Comparison of ENCODE assay signal across 18 cellular contexts in genomic region chr10:4266387-4267083, GRCh38.
DNase-seq lines count a peak whose midpoint lies in the region; ATAC-seq, FAIRE-seq and TF ChIP-seq lines count a peak whose summit lies in the region.
"Had no signal": no experiment of that assay in that cellular context is flagged by ENCODE, and none has a peak within 500 bp of the region (broad histone marks: within the 10 kb centered on the region; RNA-seq: fewer than 3 reads in every experiment).

No MANE protein-coding gene starts in this region.

- TF ChIP-seq CTCF in NB4 (IDR thresholded peaks at IDR 0.05; ENCODE audit: low read depth, low read length) (no peak), heart right ventricle (IDR thresholded peaks at IDR 0.05) (no peak), kidney (IDR thresholded peaks at IDR 0.05; ENCODE audit: borderline replicate concordance, extremely low read depth, insufficient read depth) (no peak)

- H3K4me3 ChIP-seq in NB4 (ENCODE audit: low read depth, low read length) = no peak overlapping the region
- no peak overlapping the region for H3K4me3 ChIP-seq in heart right ventricle
- H3K4me3 ChIP-seq in skeletal muscle satellite cell (ENCODE audit: low read length) = no peak overlapping the region
- H3K4me3 ChIP-seq in kidney (ENCODE audit: low read length in 2 of 2) = no peak overlapping the region
- H3K4me3 ChIP-seq: neural progenitor cell, smooth muscle cell, suprapubic skin had no signal

- 39 to 42% methylated on average over 4 of the region's 4 CpGs for WGBS in heart right ventricle, 2 donors

- no peaks in the 10 kb centered on the region for H3K27me3 ChIP-seq in heart right ventricle
- no peaks in the 10 kb centered on the region for H3K27me3 ChIP-seq in skeletal muscle satellite cell (ENCODE audit: control insufficient read depth, insufficient read depth, low read length)
- H3K27me3 ChIP-seq: neural progenitor cell, suprapubic skin had no signal

- H3K9me3 ChIP-seq in heart right ventricle (no peaks in the 10 kb centered on the region), skeletal muscle satellite cell (replicated peaks; ENCODE audit: low read length) (no peaks in the 10 kb centered on the region), kidney (ENCODE audit: control insufficient read depth in 1 of 2, low read length in 2 of 2) (no peaks in the 10 kb centered on the region)
- H3K9me3 ChIP-seq: suprapubic skin had no signal

- TF ChIP-seq POLR2A in NB4 (IDR thresholded peaks at IDR 0.05; ENCODE audit: extremely low read depth, insufficient read length) = no peak

- DNase-seq in NB4 (ENCODE audit: low read depth) (peak; percentile 52), astrocyte of the hippocampus (ENCODE audit: low read depth, low spot score) (peak; percentile 13), heart right ventricle (no peak), kidney (no peak), NCI-H1417 (lab: John Stamatoyannopoulos, UW) (no peak), NCI-H2196 treated with DMSO at 0.1 percent for 48 hours (lab: John Stamatoyannopoulos, UW; ENCODE audit: unreplicated experiment) (no peak)
- DNase-seq: activated T-cell treated with anti-CD3 and anti-CD28 coated beads, Interleukin-2, amount 50 U/mL, for 1 hour; amniotic stem cell; CD8-positive, alpha-beta T cell; head of caudate nucleus; NCI-H2081; SW 1271 had no signal

- FAIRE-seq in kidney (lab: Jason Lieb, UNC) = no peak

- H3K36me3 ChIP-seq in heart right ventricle = no peaks in the 10 kb centered on the region
- H3K36me3 ChIP-seq in skeletal muscle satellite cell (ENCODE audit: insufficient read depth, low read length) = no peaks in the 10 kb centered on the region
- H3K36me3 ChIP-seq in kidney (ENCODE audit: control insufficient read depth in 1 of 2, insufficient read depth in 2 of 2, low read length in 2 of 2) = no peaks in the 10 kb centered on the region
- H3K36me3 ChIP-seq: neural progenitor cell, suprapubic skin had no signal

- H3K4me1 ChIP-seq in heart right ventricle (peaks cover 0 to 50% (median 32%) of the 10 kb centered on the region in 9 donors), skeletal muscle satellite cell (ENCODE audit: control insufficient read depth, insufficient read depth, low read length) (peaks cover 28% of the 10 kb centered on the region), kidney (ENCODE audit: control insufficient read depth in 1 of 2, insufficient read depth in 1 of 2, low read depth in 1 of 2, low read length in 2 of 2) (peaks cover 0 to 3% of the 10 kb centered on the region in 2 donors)
- H3K4me1 ChIP-seq: neural progenitor cell had no signal

- H3K27ac ChIP-seq in heart right ventricle (peak overlapping the region in 1 of 10 donors; percentile 32), kidney (ENCODE audit: low read depth in 2 of 2, low read length in 2 of 2) (no peak overlapping the region)
- H3K27ac ChIP-seq: neural progenitor cell, suprapubic skin had no signal

- ATAC-seq in heart right ventricle = peak in 5 of 8 donors; percentile 30 to 78 (median 38)
- no peak for ATAC-seq in GM19023 (IDR thresholded peaks at IDR 0.05; ENCODE audit: unreplicated experiment)
- ATAC-seq: CD8-positive, alpha-beta T cell; left lobe of liver had no signal

- no peak overlapping the region for H3K9ac ChIP-seq in skeletal muscle satellite cell (ENCODE audit: low read depth, low read length)
- H3K9ac ChIP-seq in kidney (ENCODE audit: low read length in 2 of 2) = no peak overlapping the region
- H3K9ac ChIP-seq: neural progenitor cell had no signal

- peak overlapping the region; percentile 19 for H3K4me2 ChIP-seq in skeletal muscle satellite cell (ENCODE audit: low read length)
- H3K4me2 ChIP-seq: neural progenitor cell, smooth muscle cell had no signal

- intact Hi-C loops in heart right ventricle (cut with DNase I) = loop anchor here in 1 of 10 donors (5.0 kb wide), 1 partner anchor 501 kb away; no protein-coding TSS in a partner anchor
- intact Hi-C loops in kidney (cut with DNase I) = no loop called here

Comparison
In these comparisons a context has a peak if more than half of its experiments do, and no peak if none do; other contexts are left out.
1. DNase-seq: peak in NB4 (single experiment) and astrocyte of the hippocampus (single experiment); none in heart right ventricle (0 of 2), kidney (single experiment), NCI-H1417 (0 of 3) and NCI-H2196 treated with DMSO at 0.1 percent for 48 hours (single experiment).